ENCODE assay signal across 15 cellular contexts in genomic region chr2:191311627-191312026, GRCh38.
DNase-seq lines count a peak whose midpoint lies in the region; ATAC-seq and TF ChIP-seq lines count a peak whose summit lies in the region.
"Had no signal": no experiment of that assay in that cellular context is flagged by ENCODE, and none has a peak within 500 bp of the region (broad histone marks: within the 10 kb centered on the region; RNA-seq: fewer than 3 reads in every experiment).

No MANE protein-coding gene starts in this region.

- no peak overlapping the region for H3K9ac ChIP-seq in colonic mucosa (ENCODE audit: low read depth in 2 of 2, low read length in 2 of 2)

- H3K36me3 ChIP-seq in colonic mucosa: no peaks in the 10 kb centered on the region
- H3K36me3 ChIP-seq in lower lobe of right lung: no peaks in the 10 kb centered on the region
- H3K36me3 ChIP-seq in effector memory CD4-positive, alpha-beta T cell (ENCODE audit: control insufficient read depth, insufficient read depth, low read length): no peaks in the 10 kb centered on the region
- H3K36me3 ChIP-seq: SJCRH30 had no signal

- H3K36me3 Mint-ChIP-seq in Calu3 (ENCODE audit: insufficient read depth, unreplicated experiment): no peaks in the 10 kb centered on the region
- H3K36me3 Mint-ChIP-seq: activated naive CD4-positive, alpha-beta T cell treated with anti-CD3 and anti-CD28 coated beads, Interleukin-2, amount 50 U/mL, for 24 hours had no signal

- TF ChIP-seq CTCF in Calu3 (IDR thresholded peaks at IDR 0.05; ENCODE audit: unreplicated experiment) (no peak), colonic mucosa (IDR thresholded peaks at IDR 0.05) (no peak), lower lobe of right lung (IDR thresholded peaks at IDR 0.05) (no peak)

- peak overlapping the region; percentile 97 for H3K27ac Mint-ChIP-seq in Calu3 (ENCODE audit: unreplicated experiment)
- H3K27ac Mint-ChIP-seq: activated CD4-positive, alpha-beta T cell treated with anti-CD3 and anti-CD28 coated beads, Interleukin-2, amount 10 ng/mL, durations not matched to agents 7 days and 5 days; activated naive CD4-positive, alpha-beta T cell treated with anti-CD3 and anti-CD28 coated beads, Interleukin-2, amount 50 U/mL, for 24 hours; CD8-positive, alpha-beta memory T cell had no signal

- no peaks in the 10 kb centered on the region for H3K4me1 ChIP-seq in colonic mucosa
- no peaks in the 10 kb centered on the region for H3K4me1 ChIP-seq in lower lobe of right lung
- H3K4me1 ChIP-seq in effector memory CD4-positive, alpha-beta T cell (ENCODE audit: control insufficient read depth, insufficient read depth, low read length, poor library complexity, severe bottlenecking): no peaks in the 10 kb centered on the region

- H3K27me3 ChIP-seq in colonic mucosa (no peaks in the 10 kb centered on the region), lower lobe of right lung (ENCODE audit: low read depth) (no peaks in the 10 kb centered on the region)
- H3K27me3 ChIP-seq in effector memory CD4-positive, alpha-beta T cell (replicated peaks; ENCODE audit: control insufficient read depth, insufficient read depth, low read length, poor library complexity, severe bottlenecking): no peaks in the 10 kb centered on the region
- H3K27me3 ChIP-seq: SJCRH30 had no signal

- no TSS peak for BruUV-seq in Calu3 (replicated peaks; lab: Mats Ljungman, UMichigan)

- H3K4me3 Mint-ChIP-seq in Calu3 (ENCODE audit: low read depth, unreplicated experiment): no peak overlapping the region
- H3K4me3 Mint-ChIP-seq: activated CD4-positive, alpha-beta T cell treated with anti-CD3 and anti-CD28 coated beads, Interleukin-2, amount 10 ng/mL, durations not matched to agents 7 days and 5 days; activated naive CD4-positive, alpha-beta T cell treated with anti-CD3 and anti-CD28 coated beads, Interleukin-2, amount 50 U/mL, for 24 hours; CD8-positive, alpha-beta memory T cell had no signal

- no peak overlapping the region for H3K4me3 ChIP-seq in colonic mucosa
- no peak overlapping the region for H3K4me3 ChIP-seq in lower lobe of right lung
- no peak overlapping the region for H3K4me3 ChIP-seq in effector memory CD4-positive, alpha-beta T cell (ENCODE audit: insufficient read depth, low read depth, low read length, poor library complexity, severe bottlenecking)
- H3K4me3 ChIP-seq: SJCRH30, skin epidermis had no signal

- H3K27ac ChIP-seq in colonic mucosa (peak overlapping the region; percentile 58), lower lobe of right lung (no peak overlapping the region)
- no peak overlapping the region for H3K27ac ChIP-seq in effector memory CD4-positive, alpha-beta T cell (ENCODE audit: insufficient read depth, low read length, poor library complexity, severe bottlenecking)
- H3K27ac ChIP-seq: SJCRH30, skin epidermis had no signal

- peaks cover 12% of the 10 kb centered on the region for H3K4me1 Mint-ChIP-seq in Calu3 (ENCODE audit: low read depth, unreplicated experiment)
- H3K4me1 Mint-ChIP-seq: activated CD4-positive, alpha-beta T cell treated with anti-CD3 and anti-CD28 coated beads, Interleukin-2, amount 10 ng/mL, durations not matched to agents 7 days and 5 days; activated naive CD4-positive, alpha-beta T cell treated with anti-CD3 and anti-CD28 coated beads, Interleukin-2, amount 50 U/mL, for 24 hours; CD8-positive, alpha-beta memory T cell had no signal

- intact Hi-C loops in Calu3 (cut with micrococcal nuclease; ENCODE audit: unreplicated experiment) (no loop called here), colonic mucosa (cut with DNase I) (no loop called here), lower lobe of right lung (cut with DNase I) (no loop called here)

- H3K27me3 Mint-ChIP-seq in Calu3 (ENCODE audit: unreplicated experiment): no peaks in the 10 kb centered on the region
- H3K27me3 Mint-ChIP-seq: activated CD4-positive, alpha-beta T cell treated with anti-CD3 and anti-CD28 coated beads, Interleukin-2, amount 10 ng/mL, durations not matched to agents 7 days and 5 days; activated naive CD4-positive, alpha-beta T cell treated with anti-CD3 and anti-CD28 coated beads, Interleukin-2, amount 50 U/mL, for 24 hours had no signal

- H3K9me3 ChIP-seq in colonic mucosa (no peaks in the 10 kb centered on the region), lower lobe of right lung (no peaks in the 10 kb centered on the region)
- H3K9me3 ChIP-seq in effector memory CD4-positive, alpha-beta T cell (ENCODE audit: control insufficient read depth, low read length): no peaks in the 10 kb centered on the region
- H3K9me3 ChIP-seq: SJCRH30 had no signal

- ATAC-seq in lower lobe of right lung: peak; percentile 68 to 69

- DNase-seq in Calu3 (peak; percentile 33), M059J (ENCODE audit: low read depth) (peak; percentile 82), colonic mucosa (peak; percentile 49), lower lobe of right lung (no peak), NCI-H82 treated with DMSO at 0.1 percent for 48 hours (lab: John Stamatoyannopoulos, UW; ENCODE audit: unreplicated experiment) (no peak), SK-N-DZ (ENCODE audit: low spot score) (no peak), islet precursor cell (no peak)
- DNase-seq in effector memory CD4-positive, alpha-beta T cell: no peak
- DNase-seq: activated CD4-positive, alpha-beta T cell treated with anti-CD3 and anti-CD28 coated beads, Interleukin-2, amount 10 ng/mL, durations not matched to agents 7 days and 5 days; CD8-positive, alpha-beta memory T cell; midbrain; NCI-H2081; SJCRH30 had no signal

- CTCF ChIA-PET in Calu3 (lab: Charles Lee): interaction anchor here (1.0 to 1.8 kb wide), 4 partner anchors 9 to 147 kb away, joined by 3 to 6 read pairs (median 3); no protein-coding TSS in a partner anchor

- H3K9me3 Mint-ChIP-seq in Calu3 (ENCODE audit: low read depth, unreplicated experiment): no peaks in the 10 kb centered on the region
- H3K9me3 Mint-ChIP-seq: activated CD4-positive, alpha-beta T cell treated with anti-CD3 and anti-CD28 coated beads, Interleukin-2, amount 10 ng/mL, durations not matched to agents 7 days and 5 days; activated naive CD4-positive, alpha-beta T cell treated with anti-CD3 and anti-CD28 coated beads, Interleukin-2, amount 50 U/mL, for 24 hours; CD8-positive, alpha-beta memory T cell had no signal

Comparison
In these comparisons a context has a peak if more than half of its experiments do, and no peak if none do; other contexts are left out.
1. DNase-seq: peak in Calu3 (single experiment), M059J (single experiment) and colonic mucosa (single experiment); none in lower lobe of right lung (single experiment), NCI-H82 treated with DMSO at 0.1 percent for 48 hours (single experiment), effector memory CD4-positive, alpha-beta T cell (0 of 3), SK-N-DZ (single experiment) and islet precursor cell (single experiment).